Comparison of ENCODE assay signal across 27 cellular contexts in the genomic region with DNA sequence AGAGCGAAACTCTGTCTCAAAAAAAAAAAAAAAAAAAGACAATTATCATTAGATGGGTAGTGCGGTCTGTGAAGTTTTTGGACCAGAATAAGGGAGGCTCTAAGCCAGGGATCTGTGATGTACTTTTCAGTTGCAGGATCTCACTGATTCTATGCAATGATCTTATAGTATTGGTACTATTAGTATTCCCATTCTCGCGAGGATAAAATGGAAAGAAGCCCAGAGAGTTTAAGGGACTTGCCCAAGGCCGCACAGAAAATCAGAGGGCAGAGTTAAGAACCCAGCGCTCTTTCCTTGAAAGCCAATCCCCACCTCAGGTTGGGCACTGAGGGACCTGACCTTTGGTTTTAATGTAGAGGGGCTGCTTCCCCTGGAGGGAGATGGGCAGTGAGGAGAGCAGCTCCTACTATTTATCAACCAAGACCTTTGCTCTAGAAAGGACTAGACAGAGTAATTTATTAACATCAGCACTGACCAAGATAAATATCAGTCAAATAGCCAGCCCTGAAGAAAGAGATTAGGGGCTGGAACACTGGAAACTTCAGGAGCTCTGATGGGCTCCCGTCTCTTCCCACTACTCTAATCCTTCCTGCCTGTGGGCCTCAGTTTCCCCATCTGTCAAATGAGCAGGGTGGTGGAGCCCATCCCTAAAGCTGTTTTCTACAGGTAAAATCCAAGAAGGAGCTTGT. TPM values are rescaled to one million over a fixed set of nuclear protein-coding genes. Genes with fewer than 3 reads are reported as not detected.
DNase-seq lines count a peak whose midpoint lies in the region; ATAC-seq and TF ChIP-seq lines count a peak whose summit lies in the region.
"Had no signal": no experiment of that assay in that cellular context is flagged by ENCODE, and none has a peak within 500 bp of the region (broad histone marks: within the 10 kb centered on the region; RNA-seq: fewer than 3 reads in every experiment).

No MANE protein-coding gene starts in this region.

- H3K9me3 Mint-ChIP-seq in nephron progenitor cell: no peaks in the 10 kb centered on the region
- no peaks in the 10 kb centered on the region for H3K9me3 Mint-ChIP-seq in activated CD8-positive, alpha-beta T cell treated with anti-CD3 and anti-CD28 coated beads for 36 hours
- H3K9me3 Mint-ChIP-seq: CD4-positive, alpha-beta T cell had no signal

- H3K9me3 ChIP-seq in suprapubic skin: no peaks in the 10 kb centered on the region
- H3K9me3 ChIP-seq: BLaER1 treated with 17β-estradiol and CSF1 and Interleukin-3, amounts not matched to agents 10 nM and 100 nM had no signal

- peaks cover 15% of the 10 kb centered on the region for H3K4me1 Mint-ChIP-seq in nephron progenitor cell
- H3K4me1 Mint-ChIP-seq in activated CD8-positive, alpha-beta T cell treated with anti-CD3 and anti-CD28 coated beads for 36 hours (ENCODE audit: low read depth): peaks cover 5% of the 10 kb centered on the region

- TF ChIP-seq EP300 in suprapubic skin (IDR thresholded peaks at IDR 0.05): no peak

- TF ChIP-seq POLR2A in suprapubic skin (IDR thresholded peaks at IDR 0.05): no peak

- no peak overlapping the region for H3K4me3 ChIP-seq in suprapubic skin
- H3K4me3 ChIP-seq: BLaER1 treated with 17β-estradiol and CSF1 and Interleukin-3, amounts not matched to agents 10 nM and 100 nM; GM12878 had no signal

- H3K27me3 Mint-ChIP-seq in nephron progenitor cell (ENCODE audit: low read depth, poor library complexity): no peaks in the 10 kb centered on the region
- no peaks in the 10 kb centered on the region for H3K27me3 Mint-ChIP-seq in activated CD8-positive, alpha-beta T cell treated with anti-CD3 and anti-CD28 coated beads for 36 hours
- H3K27me3 Mint-ChIP-seq: CD4-positive, alpha-beta T cell had no signal

- peak overlapping the region; percentile 50 for H3K27ac Mint-ChIP-seq in nephron progenitor cell
- H3K27ac Mint-ChIP-seq in activated CD8-positive, alpha-beta T cell treated with anti-CD3 and anti-CD28 coated beads for 36 hours: no peak overlapping the region
- H3K27ac Mint-ChIP-seq: CD4-positive, alpha-beta T cell had no signal

- no peak overlapping the region for H3K27ac ChIP-seq in suprapubic skin
- H3K27ac ChIP-seq: BLaER1 treated with 17β-estradiol and CSF1 and Interleukin-3, amounts not matched to agents 10 nM and 100 nM; RWPE1 had no signal

- DNase-seq in HuH-7 (ENCODE audit: low spot score) (peak; percentile 65), left lobe of liver (ENCODE audit: low spot score) (peak; percentile 57), nephron progenitor cell (no peak), GM19240 (ENCODE audit: insufficient read length, low spot score) (no peak), suprapubic skin (ENCODE audit: low spot score in 2 of 2) (no peak)
- DNase-seq in activated CD8-positive, alpha-beta memory T cell treated with anti-CD3 and anti-CD28 coated beads for 24 hours: no peak
- DNase-seq in activated CD8-positive, alpha-beta T cell treated with anti-CD3 and anti-CD28 coated beads for 36 hours: no peak
- DNase-seq: AML-193; CD4-positive, alpha-beta T cell; COR-L47; DMS 273 treated with DMSO at 0.1 percent for 48 hours; DMS79; EL; GDM1; KG1; MM.1S; NCI-H1048; NCI-H1417; NCI-H1694 treated with DMSO at 0.1 percent for 48 hours; NCI-H2081; NCI-H2227 treated with DMSO at 0.1 percent for 48 hours; NCI-H526 treated with DMSO at 0.1 percent for 48 hours; SHP77 had no signal

- TF ChIP-seq CTCF in nephron progenitor cell (IDR thresholded peaks at IDR 0.05) (no peak), suprapubic skin (IDR thresholded peaks at IDR 0.05) (no peak)
- TF ChIP-seq CTCF in activated CD8-positive, alpha-beta T cell treated with anti-CD3 and anti-CD28 coated beads for 36 hours (IDR thresholded peaks at IDR 0.05): no peak

- no peak overlapping the region for H3K4me3 Mint-ChIP-seq in nephron progenitor cell
- no peak overlapping the region for H3K4me3 Mint-ChIP-seq in activated CD8-positive, alpha-beta T cell treated with anti-CD3 and anti-CD28 coated beads for 36 hours
- H3K4me3 Mint-ChIP-seq: CD4-positive, alpha-beta T cell had no signal

- H3K36me3 Mint-ChIP-seq in nephron progenitor cell (ENCODE audit: low read depth): peaks cover 24% of the 10 kb centered on the region
- peaks cover 5% of the 10 kb centered on the region for H3K36me3 Mint-ChIP-seq in activated CD8-positive, alpha-beta T cell treated with anti-CD3 and anti-CD28 coated beads for 36 hours (ENCODE audit: low read depth)

- no peaks in the 10 kb centered on the region for H3K4me1 ChIP-seq in suprapubic skin

- 88% methylated on average over 7 of the region's 7 CpGs for WGBS in suprapubic skin

- H3K36me3 ChIP-seq in suprapubic skin: peaks cover 3% of the 10 kb centered on the region

- POLR2A ChIA-PET in activated CD8-positive, alpha-beta T cell treated with anti-CD3 and anti-CD28 coated beads for 36 hours (lab: Charles Lee): no interaction called here

- CTCF ChIA-PET in activated CD8-positive, alpha-beta T cell treated with anti-CD3 and anti-CD28 coated beads for 36 hours (lab: Charles Lee): no interaction called here

- intact Hi-C loops in activated CD8-positive, alpha-beta T cell treated with anti-CD3 and anti-CD28 coated beads for 36 hours (cut with micrococcal nuclease): no loop called here

- peak; percentile 85 for ATAC-seq in left lobe of liver
- ATAC-seq in activated CD8-positive, alpha-beta T cell treated with anti-CD3 and anti-CD28 coated beads for 36 hours: no peak
- ATAC-seq: GM12878, HCT116 had no signal

- no peaks in the 10 kb centered on the region for H3K27me3 ChIP-seq in suprapubic skin
- H3K27me3 ChIP-seq: BLaER1 treated with 17β-estradiol and CSF1 and Interleukin-3, amounts not matched to agents 10 nM and 100 nM had no signal

RNA-seq across cellular contexts. Expression of a gene that starts 6.0 kb away (rescaled TPM):
- total RNA-seq in left lobe of liver (119 TPM), suprapubic skin (10 to 100 TPM; 13.1 to 38.3 (median 20.9) TPM)
- total RNA-seq in activated CD8-positive, alpha-beta T cell treated with anti-CD3 and anti-CD28 coated beads for 36 hours: 10 to 100 TPM; 58.3 to 61.9 TPM

RNA-seq across cellular contexts. Expression of a gene that starts 21.3 kb away (rescaled TPM):
- total RNA-seq in left lobe of liver (17.4 TPM), suprapubic skin (10 to 100 TPM; 19.8 to 41.5 (median 27.8) TPM)
- 10 to 100 TPM; 48.7 to 57.3 TPM for total RNA-seq in activated CD8-positive, alpha-beta T cell treated with anti-CD3 and anti-CD28 coated beads for 36 hours

RNA-seq across cellular contexts. Expression of a gene that starts 28.5 kb away (rescaled TPM):
- total RNA-seq in left lobe of liver (17.3 TPM), suprapubic skin (10 to 100 TPM; 32.4 to 36.8 (median 34.4) TPM)
- total RNA-seq in activated CD8-positive, alpha-beta T cell treated with anti-CD3 and anti-CD28 coated beads for 36 hours: 10 to 100 TPM; 34.4 to 35.3 TPM

Comparison
In these comparisons a context has a peak if more than half of its experiments do, and no peak if none do; other contexts are left out.
1. DNase-seq: peak in HuH-7 (single experiment) and left lobe of liver (single experiment); none in nephron progenitor cell (single experiment), GM19240 (single experiment), suprapubic skin (0 of 2), activated CD8-positive, alpha-beta memory T cell treated with anti-CD3 and anti-CD28 coated beads for 24 hours (single experiment) and activated CD8-positive, alpha-beta T cell treated with anti-CD3 and anti-CD28 coated beads for 36 hours (single experiment).